ENCODE assay signal across 8 cellular contexts in genomic region chr6:17884501-17885039, GRCh38.
DNase-seq lines count a peak whose midpoint lies in the region; ATAC-seq, FAIRE-seq and TF ChIP-seq lines count a peak whose summit lies in the region.

No MANE protein-coding gene starts in this region.

- TF ChIP-seq POLR2A in NB4 (IDR thresholded peaks at IDR 0.05; ENCODE audit: extremely low read depth, insufficient read length) = no peak

- no peak for TF ChIP-seq CTCF in NB4 (IDR thresholded peaks at IDR 0.05; ENCODE audit: low read depth, low read length)

- H3K4me1 Mint-ChIP-seq in immature natural killer cell = peaks cover 20 to 25% of the 10 kb centered on the region in 2 donors

- no peaks in the 10 kb centered on the region for H3K9me3 Mint-ChIP-seq in immature natural killer cell

- H3K4me3 Mint-ChIP-seq in immature natural killer cell = peak overlapping the region in 4 of 5 donors; percentile 12 to 84 (median 52)

- H3K4me3 ChIP-seq in NB4 (ENCODE audit: low read depth, low read length) = peak overlapping the region; percentile 37

- no peak for FAIRE-seq in frontal cortex (lab: Jason Lieb, UNC)

- peaks cover 0 to 1% (median 0%) of the 10 kb centered on the region in 3 donors for H3K27me3 Mint-ChIP-seq in immature natural killer cell (ENCODE audit: low read depth in 3 of 3)

- peak overlapping the region in 5 of 6 donors; percentile 19 to 82 (median 63) for H3K27ac Mint-ChIP-seq in immature natural killer cell

- ATAC-seq in GM18873 (IDR thresholded peaks at IDR 0.05; ENCODE audit: low FRiP score, unreplicated experiment) (peak; percentile 88), HG02588 (IDR thresholded peaks at IDR 0.05; ENCODE audit: unreplicated experiment) (peak; percentile 87)

- peak; percentile 63 for DNase-seq in NB4 (ENCODE audit: low read depth)
- DNase-seq in immature natural killer cell = no peak
- DNase-seq in mesenteric fat pad (ENCODE audit: low spot score) = no peak
- DNase-seq in NCI-H748 treated with DMSO at 0.1 percent for 48 hours (lab: John Stamatoyannopoulos, UW) = no peak
- DNase-seq in frontal cortex (ENCODE audit: low spot score in 2 of 2) = no peak
- no peak for DNase-seq in middle frontal gyrus (ENCODE audit: extremely low spot score, low spot score)

- H3K36me3 Mint-ChIP-seq in immature natural killer cell = no peaks in the 10 kb centered on the region
